In genomic region chr19:18063463-18063862, GRCh38 we compare ENCODE assay signal across 1 cellular context.
A peak's percentile ranks its signal among the peaks of the same experiment; 100 is the strongest.
TF ChIP-seq lines count a peak whose summit lies in the region.

No MANE protein-coding gene starts in this region.

TF ChIP-seq in H1, 55 proteins besides CTCF, POLR2A, EP300 and RAD21:
- TF ChIP-seq GTF2F1 (IDR thresholded peaks at IDR 0.05; ENCODE audit: borderline replicate concordance, low read depth, low read length) = no peak
- TF ChIP-seq KDM1A (IDR thresholded peaks at IDR 0.05; ENCODE audit: borderline replicate concordance, low read length) = peak; percentile 99
- no peak for TF ChIP-seq SIRT6 (IDR thresholded peaks at IDR 0.05; ENCODE audit: low read length)
- no peak for TF ChIP-seq CTBP2 (IDR thresholded peaks at IDR 0.05; ENCODE audit: borderline replicate concordance, insufficient read depth, insufficient read length, low read length)
- peak in 1 of 2 experiments; percentile 83; a peak in 1 of 4 replicates for TF ChIP-seq HDAC2 (IDR thresholded peaks at IDR 0.05; ENCODE audit: borderline replicate concordance in 1 of 2, low read depth in 2 of 2, low read length in 2 of 2)
- no peak for TF ChIP-seq KDM4A (IDR thresholded peaks at IDR 0.05; ENCODE audit: low read depth, low read length, severe bottlenecking)
- TF ChIP-seq TEAD4 (IDR thresholded peaks at IDR 0.05; ENCODE audit: low read depth, low read length) = peak; percentile 64; the same call in 1 of the 2 replicates
